In the genomic region with DNA sequence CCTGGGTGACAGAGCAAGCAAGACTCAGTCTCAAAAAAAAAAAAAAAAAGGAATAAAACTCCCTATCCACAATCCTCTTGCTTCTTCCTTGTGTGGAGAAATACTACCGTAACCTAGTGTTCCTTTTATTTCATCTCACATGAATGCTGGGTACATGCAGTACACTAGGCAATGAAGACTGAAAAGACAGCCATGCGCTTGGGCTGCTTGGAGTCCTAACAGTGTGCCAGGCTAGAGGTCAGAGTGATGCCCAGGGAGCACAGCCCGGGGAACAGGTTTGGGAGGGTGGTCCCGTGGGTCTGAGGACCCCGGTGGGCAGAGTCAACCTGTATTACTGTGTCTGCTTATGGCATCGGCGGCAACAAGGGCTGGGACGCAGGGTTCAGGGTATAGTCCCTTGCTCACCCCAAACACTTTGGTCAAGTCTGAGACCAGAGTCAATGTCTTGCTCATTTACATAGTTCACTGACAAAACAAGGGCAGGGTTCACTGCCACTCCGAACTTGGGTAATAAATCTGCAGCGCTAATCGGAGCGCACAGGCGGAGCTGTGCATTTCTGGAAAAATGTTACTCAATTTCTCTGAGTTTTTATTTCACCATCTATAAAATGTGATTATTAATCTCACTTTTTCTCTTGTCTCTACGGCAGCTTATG, we compare ENCODE assay signal across 19 cellular contexts.
A peak's percentile ranks its signal among the peaks of the same experiment; 100 is the strongest.
DNase-seq lines count a peak whose midpoint lies in the region; ATAC-seq, FAIRE-seq and TF ChIP-seq lines count a peak whose summit lies in the region.
"Had no signal": no experiment of that assay in that cellular context is flagged by ENCODE, and none has a peak within 500 bp of the region (broad histone marks: within the 10 kb centered on the region; RNA-seq: fewer than 3 reads in every experiment).

No MANE protein-coding gene starts in this region.

- POLR2A ChIA-PET in Caco-2 (lab: Charles Lee), result no interaction called here

- 18% methylated on average over 13 of the region's 14 CpGs for WGBS in right lobe of liver (ENCODE audit: insufficient coverage, low coverage, low lambda C conversion rate, missing lambda C conversion rate)

- H3K4me1 ChIP-seq in Caco-2 (peaks cover 26% of the 10 kb centered on the region; the same call in 1 of the 2 replicates), adipocyte (ENCODE audit: control insufficient read depth, insufficient read depth, low read length) (peaks cover 5% of the 10 kb centered on the region), right lobe of liver (peaks cover 0 to 33% (median 11%) of the 10 kb centered on the region in 4 donors)

- no peak for TF ChIP-seq POLR2A in right lobe of liver (IDR thresholded peaks at IDR 0.05)
- TF ChIP-seq POLR2A in GM12892 (IDR thresholded peaks at IDR 0.05; ENCODE audit: low read depth, low read length), result no peak

- peak overlapping the region; percentile 16 to 61 (median 17) for H3K27ac ChIP-seq in right lobe of liver

- peaks cover 16% of the 10 kb centered on the region for H3K36me3 Mint-ChIP-seq in Caco-2 (ENCODE audit: insufficient read depth, unreplicated experiment)
- H3K36me3 Mint-ChIP-seq in stimulated activated naive B cell treated with anti-CD40 and anti-IgM and Interleukin-4, amounts not matched to agents 10 μg/mL and 1 μg/mL and 100 μg/mL, for 72 hours, result peaks cover 31 to 45% of the 10 kb centered on the region in 2 donors

- peak overlapping the region; percentile 56 for H3K27ac Mint-ChIP-seq in Caco-2 (ENCODE audit: unreplicated experiment)
- peak overlapping the region; percentile 9 for H3K27ac Mint-ChIP-seq in stimulated activated naive B cell treated with anti-CD40 and anti-IgM and Interleukin-4, amounts not matched to agents 10 μg/mL and 1 μg/mL and 100 μg/mL, for 72 hours

- H3K27me3 ChIP-seq in Caco-2 (replicated peaks; ENCODE audit: control insufficient read depth, insufficient read depth, low read length) (no peaks in the 10 kb centered on the region), adipocyte (replicated peaks; ENCODE audit: control insufficient read depth, insufficient read depth, low read length) (no peaks in the 10 kb centered on the region), right lobe of liver (no peaks in the 10 kb centered on the region)
- H3K27me3 ChIP-seq: MG63 had no signal

- H3K9me3 ChIP-seq in Caco-2, result no peaks in the 10 kb centered on the region
- H3K9me3 ChIP-seq in adipocyte (ENCODE audit: control insufficient read depth, low read length), result no peaks in the 10 kb centered on the region
- no peaks in the 10 kb centered on the region for H3K9me3 ChIP-seq in right lobe of liver
- H3K9me3 ChIP-seq: MG63 had no signal

- H3K9ac ChIP-seq in adipocyte (ENCODE audit: low read length), result peak overlapping the region; percentile 35

- no peak for FAIRE-seq in GM12892 (lab: Jason Lieb, UNC)
- FAIRE-seq: G401.6, GM18507, H54 had no signal

- intact Hi-C loops in Caco-2 (cut with micrococcal nuclease; ENCODE audit: unreplicated experiment), result loop anchor here (10.0 kb wide), 1 partner anchor 103 kb away; no protein-coding TSS in a partner anchor
- intact Hi-C loops in right lobe of liver (cut with DNase I), result no loop called here

- TF ChIP-seq CTCF in Caco-2 (IDR thresholded peaks at IDR 0.05; ENCODE audit: insufficient read depth in 1 of 2, low read depth in 1 of 2, low read length in 1 of 2, severe bottlenecking in 1 of 2, unreplicated experiment in 1 of 2) (no peak), right lobe of liver (IDR thresholded peaks at IDR 0.05) (peak in 2 of 4 donors; percentile 24 to 32)

- H3K4me1 Mint-ChIP-seq in Caco-2 (ENCODE audit: low read depth, unreplicated experiment), result peaks cover 42% of the 10 kb centered on the region
- peaks cover 14 to 15% of the 10 kb centered on the region in 2 donors for H3K4me1 Mint-ChIP-seq in stimulated activated naive B cell treated with anti-CD40 and anti-IgM and Interleukin-4, amounts not matched to agents 10 μg/mL and 1 μg/mL and 100 μg/mL, for 72 hours

- DNase-seq in Caco-2, result no peak
- DNase-seq in adipocyte (ENCODE audit: low read depth), result no peak
- DNase-seq in right lobe of liver, result peak; percentile 35 to 76 (median 69)
- DNase-seq in stimulated activated naive B cell treated with anti-CD40 and anti-IgM and Interleukin-4, amounts not matched to agents 10 μg/mL and 1 μg/mL and 100 μg/mL, for 72 hours, result no peak
- DNase-seq in GM12892 (ENCODE audit: insufficient read length), result no peak
- no peak for DNase-seq in central memory CD4-positive, alpha-beta T cell
- no peak for DNase-seq in OCI-M2 (lab: John Stamatoyannopoulos, UW; ENCODE audit: unreplicated experiment)
- DNase-seq: CD4-positive, alpha-beta memory T cell; MG63; NCI-H1417; NCI-H1694 treated with DMSO at 0.1 percent for 48 hours; NCI-H2081 treated with DMSO at 0.1 percent for 48 hours; NCI-H2171 treated with DMSO at 0.1 percent for 48 hours; NCI-H446; NCI-H526; Right ventricle myocardium superior had no signal

- H3K4me3 ChIP-seq in Caco-2 (ENCODE audit: low read depth, low read length) (no peak overlapping the region), adipocyte (ENCODE audit: low read length) (no peak overlapping the region), right lobe of liver (peak overlapping the region in 1 of 3 donors; percentile 12)
- H3K4me3 ChIP-seq: MG63 had no signal

- BruUV-seq in Caco-2 (replicated peaks; lab: Mats Ljungman, UMichigan), result no TSS peak

- no peaks in the 10 kb centered on the region for H3K9me3 Mint-ChIP-seq in Caco-2 (ENCODE audit: unreplicated experiment)
- H3K9me3 Mint-ChIP-seq in stimulated activated naive B cell treated with anti-CD40 and anti-IgM and Interleukin-4, amounts not matched to agents 10 μg/mL and 1 μg/mL and 100 μg/mL, for 72 hours, result peaks cover 0 to 7% of the 10 kb centered on the region in 2 donors
- H3K9me3 Mint-ChIP-seq: CD4-positive, alpha-beta memory T cell had no signal

- H3K4me3 Mint-ChIP-seq in Caco-2 (ENCODE audit: unreplicated experiment), result no peak overlapping the region
- no peak overlapping the region for H3K4me3 Mint-ChIP-seq in stimulated activated naive B cell treated with anti-CD40 and anti-IgM and Interleukin-4, amounts not matched to agents 10 μg/mL and 1 μg/mL and 100 μg/mL, for 72 hours
- H3K4me3 Mint-ChIP-seq: CD4-positive, alpha-beta memory T cell had no signal

- CTCF ChIA-PET in Caco-2 (lab: Charles Lee), result interaction anchor here (1.2 kb wide), 1 partner anchor 207 kb away, joined by 4 read pairs; no protein-coding TSS in a partner anchor

- ATAC-seq in right lobe of liver, result peak; percentile 78 to 87 (median 84)
- no peak for ATAC-seq in stimulated activated naive B cell treated with anti-CD40 and anti-IgM and Interleukin-4, amounts not matched to agents 10 μg/mL and 1 μg/mL and 100 μg/mL, for 72 hours (replicated peaks)

- H3K27me3 Mint-ChIP-seq in Caco-2 (ENCODE audit: insufficient read depth, unreplicated experiment), result no peaks in the 10 kb centered on the region
- no peaks in the 10 kb centered on the region for H3K27me3 Mint-ChIP-seq in stimulated activated naive B cell treated with anti-CD40 and anti-IgM and Interleukin-4, amounts not matched to agents 10 μg/mL and 1 μg/mL and 100 μg/mL, for 72 hours
- H3K27me3 Mint-ChIP-seq: CD4-positive, alpha-beta memory T cell had no signal

- H3K36me3 ChIP-seq in Caco-2 (ENCODE audit: control insufficient read depth, insufficient read depth, low read length) (no peaks in the 10 kb centered on the region; the same call in none of the 2 replicates), adipocyte (ENCODE audit: control insufficient read depth, insufficient read depth, low read length, severe bottlenecking) (peaks cover 27% of the 10 kb centered on the region), right lobe of liver (no peaks in the 10 kb centered on the region)

Comparison
In these comparisons a context has a peak if more than half of its experiments do, and no peak if none do; other contexts are left out.
1. DNase-seq: peak in right lobe of liver (3 of 3); none in Caco-2 (0 of 2), adipocyte (single experiment), stimulated activated naive B cell treated with anti-CD40 and anti-IgM and Interleukin-4, amounts not matched to agents 10 μg/mL and 1 μg/mL and 100 μg/mL, for 72 hours (single experiment), GM12892 (single experiment), central memory CD4-positive, alpha-beta T cell (single experiment) and OCI-M2 (single experiment).
2. ATAC-seq: peak in right lobe of liver (4 of 4); none in stimulated activated naive B cell treated with anti-CD40 and anti-IgM and Interleukin-4, amounts not matched to agents 10 μg/mL and 1 μg/mL and 100 μg/mL, for 72 hours (0 of 2).